Comparison of ENCODE assay signal across 8 cellular contexts in genomic region chr9:37422289-37423104, GRCh38. TPM values are rescaled to one million over a fixed set of nuclear protein-coding genes. Genes with fewer than 3 reads are reported as not detected.
DNase-seq lines count a peak whose midpoint lies in the region; ATAC-seq and TF ChIP-seq lines count a peak whose summit lies in the region.

GRHPR (plus strand) TSS chr9:37422696; CDS start chr9:37422751, 55 bp downstream.

- H3K9me3 Mint-ChIP-seq in activated T-cell treated with anti-CD3 and anti-CD28 coated beads, Interleukin-2, amount 50 U/mL, for 24 hours: no peaks in the 10 kb centered on the region
- H3K9me3 Mint-ChIP-seq in stimulated activated effector memory CD8-positive, alpha-beta T cell treated with anti-CD3 and anti-CD28 coated beads, Interleukin-12 subunit alpha, Interleukin-12 subunit beta, amount 100 ng/mL, for 72 hours: no peaks in the 10 kb centered on the region

- ATAC-seq in GM21526 (IDR thresholded peaks at IDR 0.05; ENCODE audit: low FRiP score, unreplicated experiment) (peak; percentile 91), esophagus mucosa (peak; percentile 96)
- ATAC-seq in stimulated activated effector memory CD8-positive, alpha-beta T cell treated with anti-CD3 and anti-CD28 coated beads, Interleukin-12 subunit alpha, Interleukin-12 subunit beta, amount 100 ng/mL, for 72 hours: peak; percentile 98

- peaks cover 28% of the 10 kb centered on the region for H3K4me1 Mint-ChIP-seq in activated T-cell treated with anti-CD3 and anti-CD28 coated beads, Interleukin-2, amount 50 U/mL, for 24 hours (ENCODE audit: low read depth)
- H3K4me1 Mint-ChIP-seq in stimulated activated effector memory CD8-positive, alpha-beta T cell treated with anti-CD3 and anti-CD28 coated beads, Interleukin-12 subunit alpha, Interleukin-12 subunit beta, amount 100 ng/mL, for 72 hours: peaks cover 20% of the 10 kb centered on the region

- peaks cover 40% of the 10 kb centered on the region for H3K36me3 Mint-ChIP-seq in activated T-cell treated with anti-CD3 and anti-CD28 coated beads, Interleukin-2, amount 50 U/mL, for 24 hours (ENCODE audit: low read depth)
- peaks cover 27% of the 10 kb centered on the region for H3K36me3 Mint-ChIP-seq in stimulated activated effector memory CD8-positive, alpha-beta T cell treated with anti-CD3 and anti-CD28 coated beads, Interleukin-12 subunit alpha, Interleukin-12 subunit beta, amount 100 ng/mL, for 72 hours

- peak within 1 kb of the TSS; percentile 98 for H3K27ac Mint-ChIP-seq in activated T-cell treated with anti-CD3 and anti-CD28 coated beads, Interleukin-2, amount 50 U/mL, for 24 hours
- H3K27ac Mint-ChIP-seq in stimulated activated effector memory CD8-positive, alpha-beta T cell treated with anti-CD3 and anti-CD28 coated beads, Interleukin-12 subunit alpha, Interleukin-12 subunit beta, amount 100 ng/mL, for 72 hours: peak within 1 kb of the TSS; percentile 99

- DNase-seq in DMS114 treated with DMSO at 0.1 percent for 48 hours (lab: John Stamatoyannopoulos, UW; ENCODE audit: unreplicated experiment) (peak; percentile 57), HuH-7 (ENCODE audit: low spot score) (peak; percentile 98), myocyte (ENCODE audit: low read depth) (peak; percentile 89)
- DNase-seq in activated T-cell treated with anti-CD3 and anti-CD28 coated beads, Interleukin-2, amount 50 U/mL, for 24 hours: peak; percentile 96
- DNase-seq in stimulated activated effector memory CD8-positive, alpha-beta T cell treated with anti-CD3 and anti-CD28 coated beads, Interleukin-12 subunit alpha, Interleukin-12 subunit beta, amount 100 ng/mL, for 72 hours (ENCODE audit: low spot score in 2 of 2): peak; percentile 89 to 96

- peak within 1 kb of the TSS; percentile 95 for H3K4me3 Mint-ChIP-seq in activated T-cell treated with anti-CD3 and anti-CD28 coated beads, Interleukin-2, amount 50 U/mL, for 24 hours
- peak within 1 kb of the TSS; percentile 95 for H3K4me3 Mint-ChIP-seq in stimulated activated effector memory CD8-positive, alpha-beta T cell treated with anti-CD3 and anti-CD28 coated beads, Interleukin-12 subunit alpha, Interleukin-12 subunit beta, amount 100 ng/mL, for 72 hours

- no peaks in the 10 kb centered on the region for H3K27me3 Mint-ChIP-seq in activated T-cell treated with anti-CD3 and anti-CD28 coated beads, Interleukin-2, amount 50 U/mL, for 24 hours

TF ChIP-seq in PFSK-1, 5 proteins besides CTCF, POLR2A, EP300 and RAD21:
- TF ChIP-seq TAF1 (IDR thresholded peaks at IDR 0.05; ENCODE audit: borderline replicate concordance, insufficient read depth, low read length) (peak; percentile 91), POLR2AphosphoS5 (IDR thresholded peaks at IDR 0.05; ENCODE audit: low read depth, low read length) (peak; percentile 93), FOXP2 (optimal IDR thresholded peaks at IDR 0.05; ENCODE audit: borderline replicate concordance, extremely low read depth, extremely low read length, insufficient read depth) (peak; percentile 16), SIN3A (IDR thresholded peaks at IDR 0.05; ENCODE audit: borderline replicate concordance, insufficient read depth, low read length) (no peak), REST (IDR thresholded peaks at IDR 0.05; ENCODE audit: insufficient read depth in 1 of 2, low read depth in 2 of 2, low read length in 2 of 2) (peak in 1 of 2 experiments; percentile 43; a peak in 1 of 4 replicates)

RNA-seq across cellular contexts. Expression of gene GRHPR, which starts in this region (rescaled TPM):
- polyA plus RNA-seq in PFSK-1 (2012; ENCODE audit: insufficient read length, low read depth): 137 TPM
- 57.5 TPM for total RNA-seq in esophagus mucosa
- total RNA-seq in myocyte: 218 and 267 TPM in 2 replicates
- 219 TPM for polyA plus RNA-seq in myocyte (2012)

Comparison
In these comparisons a context has a peak if more than half of its experiments do, and no peak if none do; other contexts are left out.
1. Peak in every context shown above with its lines: DNase-seq and ATAC-seq.